Comparison of ENCODE assay signal across 8 cellular contexts in the genomic region with DNA sequence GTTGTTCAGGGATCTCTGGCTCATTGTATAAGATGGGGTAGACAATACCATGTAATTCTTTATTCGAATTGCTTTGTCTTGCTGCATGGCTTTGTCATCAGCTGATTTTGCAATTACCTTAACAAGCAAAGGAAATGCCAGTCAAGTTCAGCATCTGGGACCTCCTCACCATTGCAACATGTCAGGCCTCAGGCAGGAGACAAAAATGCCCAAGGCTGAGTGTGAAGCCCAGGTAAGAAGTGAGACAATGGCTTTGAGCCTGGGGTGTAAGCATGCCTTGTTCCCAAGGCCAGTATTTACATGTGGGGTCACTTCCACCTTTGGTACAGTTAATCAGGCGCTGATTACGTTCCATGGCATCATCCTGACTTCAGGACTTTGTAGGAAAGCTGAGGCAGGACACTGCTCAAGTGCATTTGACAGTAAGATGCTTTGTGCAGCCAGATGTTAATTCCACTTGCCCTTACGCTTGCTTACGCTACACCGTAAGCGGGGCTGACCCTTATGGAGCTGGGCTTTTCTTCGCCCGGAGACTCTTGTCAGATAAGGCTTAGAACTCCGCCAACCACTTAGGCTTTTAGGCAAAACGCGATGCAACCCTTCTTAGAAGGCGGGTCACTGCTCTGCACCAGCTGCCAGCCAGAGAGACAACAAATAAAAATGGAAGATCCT. TPM values are rescaled to one million over a fixed set of nuclear protein-coding genes. Genes with fewer than 3 reads are reported as not detected.
DNase-seq lines count a peak whose midpoint lies in the region; ATAC-seq and TF ChIP-seq lines count a peak whose summit lies in the region.

No MANE protein-coding gene starts in this region.

- H3K36me3 Mint-ChIP-seq in neural crest cell (ENCODE audit: low read depth), result peaks cover 8% of the 10 kb centered on the region

- peaks cover 41% of the 10 kb centered on the region for H3K4me1 Mint-ChIP-seq in neural crest cell

- peaks cover 20% of the 10 kb centered on the region for H3K4me1 ChIP-seq in effector memory CD4-positive, alpha-beta T cell (ENCODE audit: control insufficient read depth, insufficient read depth, low read length, poor library complexity, severe bottlenecking)

- peak overlapping the region; percentile 43 for H3K27ac Mint-ChIP-seq in neural crest cell (ENCODE audit: unreplicated experiment)

- no peaks in the 10 kb centered on the region for H3K36me3 ChIP-seq in GM06990 (ENCODE audit: control insufficient read depth, insufficient read depth, low read length)
- peaks cover 4% of the 10 kb centered on the region for H3K36me3 ChIP-seq in effector memory CD4-positive, alpha-beta T cell (ENCODE audit: control insufficient read depth, insufficient read depth, low read length)

- H3K27ac ChIP-seq in effector memory CD4-positive, alpha-beta T cell (ENCODE audit: insufficient read depth, low read length, poor library complexity, severe bottlenecking), result peak overlapping the region; percentile 56

- ATAC-seq in HG02678 (IDR thresholded peaks at IDR 0.05; ENCODE audit: unreplicated experiment), result no peak
- ATAC-seq in esophagus mucosa, result no peak

- no peaks in the 10 kb centered on the region for H3K27me3 ChIP-seq in GM06990 (replicated peaks; ENCODE audit: control insufficient read depth, insufficient read depth, low read length)
- H3K27me3 ChIP-seq in effector memory CD4-positive, alpha-beta T cell (replicated peaks; ENCODE audit: control insufficient read depth, insufficient read depth, low read length, poor library complexity, severe bottlenecking), result no peaks in the 10 kb centered on the region

- H3K9me3 ChIP-seq in effector memory CD4-positive, alpha-beta T cell (ENCODE audit: control insufficient read depth, low read length), result no peaks in the 10 kb centered on the region

- DNase-seq in GM06990 (ENCODE audit: extremely low read depth, insufficient read length) (no peak), NCI-H69 (lab: John Stamatoyannopoulos, UW) (peak; percentile 71), neural crest cell (ENCODE audit: low read depth, low spot score) (peak; percentile 4), activated gamma-delta T cell (lab: John Stamatoyannopoulos, UW) (no peak), COR-L47 (lab: John Stamatoyannopoulos, UW) (no peak)
- no peak for DNase-seq in effector memory CD4-positive, alpha-beta T cell

- H3K4me3 ChIP-seq in GM06990 (replicated peaks; ENCODE audit: low read depth, low read length), result peak overlapping the region; percentile 44
- peak overlapping the region; percentile 61 for H3K4me3 ChIP-seq in effector memory CD4-positive, alpha-beta T cell (ENCODE audit: insufficient read depth, low read depth, low read length, poor library complexity, severe bottlenecking)

- no peaks in the 10 kb centered on the region for H3K9me3 Mint-ChIP-seq in neural crest cell

- H3K4me3 Mint-ChIP-seq in neural crest cell, result peak overlapping the region; percentile 92

- no peaks in the 10 kb centered on the region for H3K27me3 Mint-ChIP-seq in neural crest cell (ENCODE audit: low read depth)

- TF ChIP-seq CTCF in GM06990 (IDR thresholded peaks at IDR 0.05; ENCODE audit: insufficient read depth, low read length, poor library complexity, severe bottlenecking), result no peak
- no peak for TF ChIP-seq CTCF in neural crest cell (conservative IDR thresholded peaks at IDR 0.05)

RNA-seq across cellular contexts. Expression of a gene that starts 1.5 kb away (rescaled TPM):
- 20.6 and 20.8 TPM in 2 replicates for total RNA-seq in neural crest cell
- total RNA-seq in esophagus mucosa, result 2.6 TPM

Comparison
In these comparisons a context has a peak if more than half of its experiments do, and no peak if none do; other contexts are left out.
1. DNase-seq: peak in NCI-H69 (single experiment) and neural crest cell (single experiment); none in GM06990 (single experiment), effector memory CD4-positive, alpha-beta T cell (0 of 3), activated gamma-delta T cell (single experiment) and COR-L47 (single experiment).